In the genomic region with DNA sequence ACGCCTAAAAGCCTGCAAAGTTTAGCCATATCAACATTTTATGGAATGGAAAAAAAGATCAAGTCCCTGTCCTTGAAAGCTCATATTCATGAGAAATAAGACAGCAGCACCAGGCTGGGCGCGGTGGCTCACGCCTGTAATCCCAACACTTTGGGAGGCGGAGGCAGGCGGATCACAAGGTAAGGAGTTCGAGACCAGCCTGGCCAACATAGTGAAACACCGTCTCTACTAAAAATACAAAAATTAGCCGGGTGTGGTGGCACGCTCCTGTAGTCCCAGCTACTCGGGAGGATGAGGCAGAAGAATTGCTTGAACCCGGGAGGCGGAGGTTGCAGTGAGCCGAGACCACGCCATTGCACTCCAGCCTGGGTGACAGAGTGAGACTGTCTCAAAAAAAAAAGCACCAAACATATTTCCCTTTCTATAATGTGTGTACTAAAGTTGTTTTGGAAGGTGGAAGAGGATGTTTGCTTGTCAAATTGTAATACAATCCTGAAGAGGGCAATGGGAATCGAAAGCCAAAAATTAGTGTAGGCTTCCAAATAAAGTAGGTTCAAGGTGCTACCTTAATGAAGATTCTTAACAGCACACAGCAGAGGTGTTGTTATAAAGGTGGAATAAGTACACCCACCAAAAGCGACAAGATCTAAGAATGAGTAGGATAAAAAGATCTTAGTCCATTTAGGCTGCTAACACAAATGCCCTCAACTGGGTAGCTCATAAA, we compare ENCODE assay signal across 8 cellular contexts. TPM values are rescaled to one million over a fixed set of nuclear protein-coding genes. Genes with fewer than 3 reads are reported as not detected.
DNase-seq lines count a peak whose midpoint lies in the region; ATAC-seq and TF ChIP-seq lines count a peak whose summit lies in the region.
"Not testable (repeated sequence)": the region's sequence is repeated elsewhere in the genome, so short reads cannot be mapped to it uniquely, and the experiment has no call there.

No MANE protein-coding gene starts in this region.

- not testable (repeated sequence) for H3K27me3 Mint-ChIP-seq in T-cell; activated naive CD8-positive, alpha-beta T cell treated with anti-CD3 and anti-CD28 coated beads, Interleukin-2, amount 50 U/mL, for 24 hours; effector memory CD8-positive, alpha-beta T cell; nephron (ENCODE audit: low read depth); stimulated activated naive B cell treated with anti-CD40 and anti-IgM and Interleukin-4, amounts not matched to agents 10 μg/mL and 1 μg/mL and 100 μg/mL, for 72 hours

- CTCF ChIA-PET in BJ (lab: Yijun Ruan, JAX) (interaction anchor here (1.1 kb wide), 1 partner anchor 324 kb away, joined by 4 read pairs; no protein-coding TSS in a partner anchor), T-cell (lab: Charles Lee) (interaction anchor here in 1 of 2 donors (0.8 to 2.7 kb wide), 3 partner anchors 10 to 163 kb away, joined by 3 to 15 read pairs (median 4); a partner anchor contains a TSS)

- POLR2A ChIA-PET in BJ (lab: Charles Lee) (interaction anchor here (0.6 to 1.9 kb wide), 2 partner anchors 10 to 43 kb away, joined by 6 to 7 read pairs; no protein-coding TSS in a partner anchor), T-cell (lab: Charles Lee) (interaction anchor here (0.6 to 4.0 kb wide), 3 partner anchors 10 to 601 kb away, joined by 3 to 24 read pairs (median 4); a partner anchor contains a TSS)

- H3K27ac Mint-ChIP-seq in T-cell (peak overlapping the region; percentile 96 to 98), nephron (peak overlapping the region; percentile 97 to 98 (median 98))
- H3K27ac Mint-ChIP-seq in activated naive CD8-positive, alpha-beta T cell treated with anti-CD3 and anti-CD28 coated beads, Interleukin-2, amount 50 U/mL, for 24 hours = peak overlapping the region; percentile 94
- peak overlapping the region; percentile 98 to 99 for H3K27ac Mint-ChIP-seq in effector memory CD8-positive, alpha-beta T cell
- peak overlapping the region; percentile 99 for H3K27ac Mint-ChIP-seq in stimulated activated naive B cell treated with anti-CD40 and anti-IgM and Interleukin-4, amounts not matched to agents 10 μg/mL and 1 μg/mL and 100 μg/mL, for 72 hours

- H3K4me3 Mint-ChIP-seq in T-cell (peak overlapping the region; percentile 93 to 97 (median 95)), nephron (peak overlapping the region; percentile 92 to 99 (median 95))
- peak overlapping the region; percentile 93 for H3K4me3 Mint-ChIP-seq in activated naive CD8-positive, alpha-beta T cell treated with anti-CD3 and anti-CD28 coated beads, Interleukin-2, amount 50 U/mL, for 24 hours
- peak overlapping the region; percentile 93 to 97 for H3K4me3 Mint-ChIP-seq in effector memory CD8-positive, alpha-beta T cell
- peak overlapping the region; percentile 90 to 99 for H3K4me3 Mint-ChIP-seq in stimulated activated naive B cell treated with anti-CD40 and anti-IgM and Interleukin-4, amounts not matched to agents 10 μg/mL and 1 μg/mL and 100 μg/mL, for 72 hours

- H3K36me3 ChIP-seq in BJ (ENCODE audit: control insufficient read depth, insufficient read depth, low read length); HUES48 (ENCODE audit: control insufficient read depth, insufficient read depth, low read length): not testable (repeated sequence)

- H3K4me1 ChIP-seq in HUES48 (ENCODE audit: control insufficient read depth, insufficient read depth, low read length) = not testable (repeated sequence)

- DNase-seq in BJ (ENCODE audit: low read depth); T-cell; activated naive CD8-positive, alpha-beta T cell treated with anti-CD3 and anti-CD28 coated beads, Interleukin-2, amount 50 U/mL, for 24 hours; effector memory CD8-positive, alpha-beta T cell; stimulated activated naive B cell treated with anti-CD40 and anti-IgM and Interleukin-4, amounts not matched to agents 10 μg/mL and 1 μg/mL and 100 μg/mL, for 72 hours: not testable (repeated sequence)

- H3K4me1 Mint-ChIP-seq in T-cell (peaks cover 39 to 47% (median 42%) of the 10 kb centered on the region in 3 donors), nephron (peaks cover 28% of the 10 kb centered on the region)
- H3K4me1 Mint-ChIP-seq in activated naive CD8-positive, alpha-beta T cell treated with anti-CD3 and anti-CD28 coated beads, Interleukin-2, amount 50 U/mL, for 24 hours = peaks cover 42% of the 10 kb centered on the region
- peaks cover 17 to 35% of the 10 kb centered on the region in 2 donors for H3K4me1 Mint-ChIP-seq in effector memory CD8-positive, alpha-beta T cell (ENCODE audit: low read depth in 2 of 2)
- H3K4me1 Mint-ChIP-seq in stimulated activated naive B cell treated with anti-CD40 and anti-IgM and Interleukin-4, amounts not matched to agents 10 μg/mL and 1 μg/mL and 100 μg/mL, for 72 hours = peaks cover 20 to 40% of the 10 kb centered on the region in 2 donors

- not testable (repeated sequence) for H3K9me3 Mint-ChIP-seq in T-cell; activated naive CD8-positive, alpha-beta T cell treated with anti-CD3 and anti-CD28 coated beads, Interleukin-2, amount 50 U/mL, for 24 hours; effector memory CD8-positive, alpha-beta T cell; nephron; stimulated activated naive B cell treated with anti-CD40 and anti-IgM and Interleukin-4, amounts not matched to agents 10 μg/mL and 1 μg/mL and 100 μg/mL, for 72 hours

- not testable (repeated sequence) for TF ChIP-seq CTCF in BJ (IDR thresholded peaks at IDR 0.05; ENCODE audit: insufficient read depth, low read depth, low read length); nephron (IDR thresholded peaks at IDR 0.05; ENCODE audit: unreplicated experiment in 3 of 3)

- H3K9me3 ChIP-seq in HUES48 (ENCODE audit: control insufficient read depth, insufficient read depth, low read length) = not testable (repeated sequence)

- not testable (repeated sequence) for H3K9ac ChIP-seq in HUES48 (ENCODE audit: low read depth, low read length)

- H3K36me3 Mint-ChIP-seq in T-cell; activated naive CD8-positive, alpha-beta T cell treated with anti-CD3 and anti-CD28 coated beads, Interleukin-2, amount 50 U/mL, for 24 hours (ENCODE audit: low read depth); effector memory CD8-positive, alpha-beta T cell (ENCODE audit: insufficient read depth); nephron (ENCODE audit: low read depth); stimulated activated naive B cell treated with anti-CD40 and anti-IgM and Interleukin-4, amounts not matched to agents 10 μg/mL and 1 μg/mL and 100 μg/mL, for 72 hours: not testable (repeated sequence)

- peak overlapping the region; percentile 97 for H3K4me3 ChIP-seq in BJ (ENCODE audit: low read depth, low read length)
- peak overlapping the region; percentile 93 for H3K4me3 ChIP-seq in HUES48 (ENCODE audit: low read depth, low read length)
- H3K4me3 ChIP-seq in iPS-11a (ENCODE audit: low read depth, low read length) = peak overlapping the region; percentile 89

- not testable (repeated sequence) for H3K27ac ChIP-seq in HUES48 (ENCODE audit: low read depth, low read length)

- ATAC-seq in T-cell (replicated peaks in 1 of 4); activated naive CD8-positive, alpha-beta T cell treated with anti-CD3 and anti-CD28 coated beads, Interleukin-2, amount 50 U/mL, for 24 hours; effector memory CD8-positive, alpha-beta T cell (replicated peaks); stimulated activated naive B cell treated with anti-CD40 and anti-IgM and Interleukin-4, amounts not matched to agents 10 μg/mL and 1 μg/mL and 100 μg/mL, for 72 hours (replicated peaks): not testable (repeated sequence)

- H3K27me3 ChIP-seq in BJ (ENCODE audit: control insufficient read depth, insufficient read depth, low read length); HUES48 (ENCODE audit: control insufficient read depth, insufficient read depth, low read length): not testable (repeated sequence)

RNA-seq across cellular contexts. Expression of a gene that starts 1.2 kb away (rescaled TPM):
- polyA plus RNA-seq in BJ (2011; rRNA removed) = 157 and 327 TPM in 2 replicates
- 324 and 407 TPM in 2 replicates for polyA minus RNA-seq in BJ (2011; rRNA and poly(A)+ RNA removed)
- 10 to 100 TPM; 42.5 to 58.2 (median 49.3) TPM for total RNA-seq in T-cell

RNA-seq across cellular contexts. Expression of a gene that starts 9.9 kb away (rescaled TPM):
- 5.9 and 11.8 TPM in 2 replicates for polyA plus RNA-seq in BJ (2011; rRNA removed)
- 3.9 and 4.8 TPM in 2 replicates for polyA minus RNA-seq in BJ (2011; rRNA and poly(A)+ RNA removed)
- total RNA-seq in T-cell = 10 to 100 TPM; 12.4 to 17.1 (median 13.9) TPM
